17 cellular contexts compared by ENCODE assay signal in genomic region chr15:71974211-71974610, GRCh38.
DNase-seq lines count a peak whose midpoint lies in the region; ATAC-seq and TF ChIP-seq lines count a peak whose summit lies in the region.
"Had no signal": no experiment of that assay in that cellular context is flagged by ENCODE, and none has a peak within 500 bp of the region (broad histone marks: within the 10 kb centered on the region; RNA-seq: fewer than 3 reads in every experiment).

No MANE protein-coding gene starts in this region.

- H3K36me3 Mint-ChIP-seq in Calu3 (ENCODE audit: insufficient read depth, unreplicated experiment) (peaks cover 13% of the 10 kb centered on the region), mesothelial cell of epicardium (peaks cover 20% of the 10 kb centered on the region)

- no peak for ATAC-seq in HG03025 (IDR thresholded peaks at IDR 0.05; ENCODE audit: low FRiP score, unreplicated experiment)
- ATAC-seq: HCT116 had no signal

- TF ChIP-seq CTCF in Calu3 (IDR thresholded peaks at IDR 0.05; ENCODE audit: unreplicated experiment) (no peak), mesothelial cell of epicardium (IDR thresholded peaks at IDR 0.05; ENCODE audit: unreplicated experiment) (no peak)

- DNase-seq in Calu3 (no peak), caudate nucleus (lab: John Stamatoyannopoulos, UW) (no peak), mesothelial cell of epicardium (ENCODE audit: low spot score in 2 of 2, unreplicated experiment in 2 of 2) (no peak), HUDEP-2 (lab: John Stamatoyannopoulos, UW; ENCODE audit: unreplicated experiment in 76 of 76) (no peak), COLO668 (lab: John Stamatoyannopoulos, UW; ENCODE audit: unreplicated experiment) (no peak)
- DNase-seq: ACHN; BE2C; C1 segment of cervical spinal cord; CD4-positive, CD25-positive, alpha-beta regulatory T cell; CD8-positive, alpha-beta memory T cell; DMS79 treated with DMSO at 0.1 percent for 48 hours; GF-D8; GOT3; H7; HFFc6 had no signal

- no peaks in the 10 kb centered on the region for H3K9me3 Mint-ChIP-seq in Calu3 (ENCODE audit: low read depth, unreplicated experiment)
- H3K9me3 Mint-ChIP-seq in mesothelial cell of epicardium = peaks cover 5% of the 10 kb centered on the region
- H3K9me3 Mint-ChIP-seq: CD4-positive, CD25-positive, alpha-beta regulatory T cell; CD8-positive, alpha-beta memory T cell; HFFc6 had no signal

- H3K27me3 Mint-ChIP-seq in Calu3 (ENCODE audit: unreplicated experiment) (no peaks in the 10 kb centered on the region), mesothelial cell of epicardium (ENCODE audit: low read depth) (no peaks in the 10 kb centered on the region)
- H3K27me3 Mint-ChIP-seq: CD4-positive, CD25-positive, alpha-beta regulatory T cell; CD8-positive, alpha-beta memory T cell had no signal

- H3K27ac Mint-ChIP-seq in Calu3 (ENCODE audit: unreplicated experiment) = peak overlapping the region; percentile 98
- H3K27ac Mint-ChIP-seq in mesothelial cell of epicardium = peak overlapping the region; percentile 100
- H3K27ac Mint-ChIP-seq: CD4-positive, CD25-positive, alpha-beta regulatory T cell; CD8-positive, alpha-beta memory T cell; HFFc6 had no signal

- no TSS peak for BruUV-seq in Calu3 (replicated peaks; lab: Mats Ljungman, UMichigan)

- H3K4me3 Mint-ChIP-seq in Calu3 (ENCODE audit: low read depth, unreplicated experiment) = no peak overlapping the region
- H3K4me3 Mint-ChIP-seq in mesothelial cell of epicardium = no peak overlapping the region
- H3K4me3 Mint-ChIP-seq: CD4-positive, CD25-positive, alpha-beta regulatory T cell; CD8-positive, alpha-beta memory T cell; HFFc6 had no signal

- H3K4me1 Mint-ChIP-seq in Calu3 (ENCODE audit: low read depth, unreplicated experiment) (peaks cover 42% of the 10 kb centered on the region), mesothelial cell of epicardium (peaks cover 41% of the 10 kb centered on the region)
- H3K4me1 Mint-ChIP-seq: CD4-positive, CD25-positive, alpha-beta regulatory T cell; CD8-positive, alpha-beta memory T cell had no signal

- intact Hi-C loops in Calu3 (cut with micrococcal nuclease; ENCODE audit: unreplicated experiment) = loop anchor here (10.0 kb wide), 1 partner anchor 181 kb away; no protein-coding TSS in a partner anchor

- CTCF ChIA-PET in Calu3 (lab: Charles Lee) = no interaction called here

- peak overlapping the region; percentile 21 for H3K27ac ChIP-seq in caudate nucleus (ENCODE audit: low read depth, low read length)
